ENCODE assay signal across 26 cellular contexts in the genomic region with DNA sequence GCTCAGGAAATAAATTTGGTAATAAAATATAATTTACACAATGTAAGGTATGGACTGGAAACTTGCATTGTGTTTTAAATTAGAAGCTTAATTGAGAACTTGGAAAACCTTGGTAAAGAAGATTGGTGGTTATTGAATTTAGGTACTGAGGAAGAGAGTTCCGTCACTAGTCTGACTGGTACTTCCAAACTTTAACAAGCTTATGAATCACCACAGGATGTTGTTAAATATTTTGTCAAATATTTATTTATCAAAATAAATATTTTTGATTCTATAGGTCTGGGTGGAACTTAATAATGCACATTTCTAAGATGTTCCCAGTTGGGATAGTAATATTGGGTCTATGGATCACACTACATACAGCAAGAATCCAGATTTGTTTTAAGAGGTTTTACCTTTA.
DNase-seq lines count a peak whose midpoint lies in the region; ATAC-seq, FAIRE-seq and TF ChIP-seq lines count a peak whose summit lies in the region.
"Had no signal": no experiment of that assay in that cellular context is flagged by ENCODE, and none has a peak within 500 bp of the region (broad histone marks: within the 10 kb centered on the region; RNA-seq: fewer than 3 reads in every experiment).

No MANE protein-coding gene starts in this region.

- H3F3A ChIP-seq in PC-3 (ENCODE audit: low read length, unreplicated experiment), result no peaks in the 10 kb centered on the region

- H3K27ac Mint-ChIP-seq in MCF 10A (ENCODE audit: low read depth, unreplicated experiment) (peak overlapping the region; percentile 25), astrocyte (ENCODE audit: unreplicated experiment) (peak overlapping the region; percentile 6)
- H3K27ac Mint-ChIP-seq: CD14-positive monocyte; CD4-positive, alpha-beta memory T cell; CD4-positive, CD25-positive, alpha-beta regulatory T cell; CD8-positive, alpha-beta memory T cell had no signal

- H3K27ac ChIP-seq in breast epithelium (no peak overlapping the region), PC-3 (ENCODE audit: low read length) (no peak overlapping the region), astrocyte (ENCODE audit: low read depth, low read length) (no peak overlapping the region)
- H3K27ac ChIP-seq: BLaER1 had no signal

- H3K36me3 Mint-ChIP-seq in MCF 10A (ENCODE audit: insufficient read depth, unreplicated experiment), result no peaks in the 10 kb centered on the region
- no peaks in the 10 kb centered on the region for H3K36me3 Mint-ChIP-seq in astrocyte (ENCODE audit: low read depth, unreplicated experiment)
- H3K36me3 Mint-ChIP-seq: CD14-positive monocyte; CD4-positive, alpha-beta memory T cell; CD4-positive, CD25-positive, alpha-beta regulatory T cell; CD8-positive, alpha-beta memory T cell had no signal

- TF ChIP-seq POLR2A in breast epithelium (IDR thresholded peaks at IDR 0.05), result no peak

- H2AFZ ChIP-seq in PC-3 (ENCODE audit: low read length) (no peak overlapping the region), astrocyte (ENCODE audit: low read depth, low read length) (no peak overlapping the region)

- H3K27me3 ChIP-seq in breast epithelium (no peaks in the 10 kb centered on the region), PC-3 (ENCODE audit: low read length) (no peaks in the 10 kb centered on the region), astrocyte (ENCODE audit: insufficient read depth, low read length) (no peaks in the 10 kb centered on the region)
- H3K27me3 ChIP-seq: BE2C, BLaER1 had no signal

- H3K9ac ChIP-seq in PC-3 (ENCODE audit: low read length) (no peak overlapping the region), astrocyte (ENCODE audit: low read length) (no peak overlapping the region)
- H3K9ac ChIP-seq: BLaER1 had no signal

- peak; percentile 45 for ATAC-seq in PC-3
- ATAC-seq in Right ventricle myocardium inferior, result no peak
- ATAC-seq: GM12878 had no signal

- no peaks in the 10 kb centered on the region for H3K4me1 ChIP-seq in breast epithelium
- H3K4me1 ChIP-seq in PC-3 (ENCODE audit: insufficient read depth, low read length), result peaks cover 42% of the 10 kb centered on the region
- no peaks in the 10 kb centered on the region for H3K4me1 ChIP-seq in astrocyte (ENCODE audit: insufficient read depth, low read length)
- H3K4me1 ChIP-seq: BLaER1 had no signal

- no peaks in the 10 kb centered on the region for H3K9me2 ChIP-seq in PC-3 (replicated peaks; ENCODE audit: low read length)

- no peak overlapping the region for H3K4me3 ChIP-seq in breast epithelium
- H3K4me3 ChIP-seq in PC-3 (ENCODE audit: low read length), result no peak overlapping the region
- H3K4me3 ChIP-seq in astrocyte (ENCODE audit: insufficient read depth, low read depth, low read length), result no peak overlapping the region
- H3K4me3 ChIP-seq: BLaER1, GM12878 had no signal

- H3K27me3 Mint-ChIP-seq in MCF 10A (ENCODE audit: insufficient read depth, unreplicated experiment), result no peaks in the 10 kb centered on the region
- H3K27me3 Mint-ChIP-seq in astrocyte (ENCODE audit: low read depth, unreplicated experiment), result no peaks in the 10 kb centered on the region
- H3K27me3 Mint-ChIP-seq: CD4-positive, alpha-beta memory T cell; CD4-positive, CD25-positive, alpha-beta regulatory T cell; CD8-positive, alpha-beta memory T cell had no signal

- H3K9me3 ChIP-seq in breast epithelium (no peaks in the 10 kb centered on the region), PC-3 (ENCODE audit: low read length) (no peaks in the 10 kb centered on the region), astrocyte (ENCODE audit: insufficient read depth, low read depth, low read length) (no peaks in the 10 kb centered on the region)
- H3K9me3 ChIP-seq: BE2C, BLaER1 had no signal

- H3K4me2 ChIP-seq in PC-3 (ENCODE audit: low read length) (peak overlapping the region; percentile 46), astrocyte (ENCODE audit: low read length) (no peak overlapping the region)
- H3K4me2 ChIP-seq: BLaER1 had no signal

- no TSS peak for BruUV-seq in MCF 10A (replicated peaks; lab: Mats Ljungman, UMichigan)
- no TSS peak for BruUV-seq in PC-3 (replicated peaks; lab: Mats Ljungman, UMichigan)

- no peaks in the 10 kb centered on the region for H3K36me3 ChIP-seq in breast epithelium
- H3K36me3 ChIP-seq in PC-3 (ENCODE audit: low read depth, low read length), result no peaks in the 10 kb centered on the region
- no peaks in the 10 kb centered on the region for H3K36me3 ChIP-seq in astrocyte (ENCODE audit: insufficient read depth, low read length)
- H3K36me3 ChIP-seq: BE2C, BLaER1 had no signal

- POLR2A ChIA-PET in MCF 10A (lab: Yijun Ruan, JAX) (no interaction called here), PC-3 (lab: Charles Lee; ENCODE audit: unreplicated experiment) (no interaction called here)

- H3K4me3 Mint-ChIP-seq in MCF 10A (ENCODE audit: unreplicated experiment) (no peak overlapping the region), astrocyte (ENCODE audit: unreplicated experiment) (no peak overlapping the region)
- H3K4me3 Mint-ChIP-seq: CD14-positive monocyte; CD4-positive, alpha-beta memory T cell; CD4-positive, CD25-positive, alpha-beta regulatory T cell; CD8-positive, alpha-beta memory T cell had no signal

- H3K4me1 Mint-ChIP-seq in MCF 10A (ENCODE audit: insufficient read depth, unreplicated experiment) (peaks cover 5% of the 10 kb centered on the region), astrocyte (ENCODE audit: low read depth, unreplicated experiment) (peaks cover 27% of the 10 kb centered on the region)
- H3K4me1 Mint-ChIP-seq: CD14-positive monocyte; CD4-positive, alpha-beta memory T cell; CD4-positive, CD25-positive, alpha-beta regulatory T cell; CD8-positive, alpha-beta memory T cell had no signal

- CTCF ChIA-PET in MCF 10A (lab: Yijun Ruan, JAX), result no interaction called here
- CTCF ChIA-PET in PC-3 (lab: Charles Lee), result no interaction called here

- no peaks in the 10 kb centered on the region for H3K79me2 ChIP-seq in PC-3 (ENCODE audit: low read length)
- H3K79me2 ChIP-seq in astrocyte (ENCODE audit: insufficient read depth, low read length), result no peaks in the 10 kb centered on the region

- DNase-seq in MCF 10A (ENCODE audit: unreplicated experiment), result no peak
- DNase-seq in breast epithelium (ENCODE audit: low spot score in 2 of 2), result no peak
- DNase-seq in PC-3, result peak; percentile 75
- no peak for DNase-seq in astrocyte (ENCODE audit: low read depth)
- no peak for DNase-seq in hepatic stellate cell (ENCODE audit: low spot score)
- no peak for DNase-seq in Right ventricle myocardium inferior (ENCODE audit: missing footprints)
- DNase-seq: 8988T; ACHN; BE2C; C1 segment of cervical spinal cord; CD4-positive, alpha-beta memory T cell; CD4-positive, CD25-positive, alpha-beta regulatory T cell; CD8-positive, alpha-beta memory T cell; COR-L47; DMS 273 treated with DMSO at 0.1 percent for 48 hours; DMS153; DMS79; DND-41; EL; GDM1 had no signal

- H3K9me3 Mint-ChIP-seq in MCF 10A (ENCODE audit: unreplicated experiment) (no peaks in the 10 kb centered on the region), astrocyte (ENCODE audit: unreplicated experiment) (no peaks in the 10 kb centered on the region)
- H3K9me3 Mint-ChIP-seq: CD8-positive, alpha-beta memory T cell had no signal

- no peaks in the 10 kb centered on the region for H4K20me1 ChIP-seq in PC-3 (ENCODE audit: low read length)
- no peaks in the 10 kb centered on the region for H4K20me1 ChIP-seq in astrocyte (ENCODE audit: insufficient read depth, low read length)
- H4K20me1 ChIP-seq: BLaER1 had no signal

- TF ChIP-seq CTCF in MCF 10A (IDR thresholded peaks at IDR 0.05; ENCODE audit: unreplicated experiment) (no peak), breast epithelium (IDR thresholded peaks at IDR 0.05) (no peak), PC-3 (conservative IDR thresholded peaks at IDR 0.05; ENCODE audit: low read depth, low read length) (no peak), astrocyte (IDR thresholded peaks at IDR 0.05; ENCODE audit: insufficient read depth, low read depth, low read length) (no peak)

- intact Hi-C loops in MCF 10A (cut with micrococcal nuclease), result no loop called here
- intact Hi-C loops in breast epithelium (cut with DNase I; ENCODE audit: low total_unique reads), result no loop called here
- intact Hi-C loops in PC-3 (cut with micrococcal nuclease), result loop anchor here (5.0 kb wide), 2 partner anchors 105 to 305 kb away; no protein-coding TSS in a partner anchor
- intact Hi-C loops in Right ventricle myocardium inferior (cut with DNase I), result no loop called here

- FAIRE-seq in astrocyte (lab: Jason Lieb, UNC), result no peak
- FAIRE-seq: A204.1, GM12878, GM12892, GM18507 had no signal
